1 cellular context compared by ENCODE assay signal in genomic region chr7:128409435-128410091, GRCh38.
TF ChIP-seq lines count a peak whose summit lies in the region.

Gene IMPDH1, minus strand, starts transcription at chr7:128409982. Its CDS starts 81 bp downstream, at chr7:128409901.

TF ChIP-seq in HepG2, 621 proteins besides CTCF, POLR2A, EP300 and RAD21 (continued from another document and continues in another):
- TF ChIP-seq, protein P1, sequence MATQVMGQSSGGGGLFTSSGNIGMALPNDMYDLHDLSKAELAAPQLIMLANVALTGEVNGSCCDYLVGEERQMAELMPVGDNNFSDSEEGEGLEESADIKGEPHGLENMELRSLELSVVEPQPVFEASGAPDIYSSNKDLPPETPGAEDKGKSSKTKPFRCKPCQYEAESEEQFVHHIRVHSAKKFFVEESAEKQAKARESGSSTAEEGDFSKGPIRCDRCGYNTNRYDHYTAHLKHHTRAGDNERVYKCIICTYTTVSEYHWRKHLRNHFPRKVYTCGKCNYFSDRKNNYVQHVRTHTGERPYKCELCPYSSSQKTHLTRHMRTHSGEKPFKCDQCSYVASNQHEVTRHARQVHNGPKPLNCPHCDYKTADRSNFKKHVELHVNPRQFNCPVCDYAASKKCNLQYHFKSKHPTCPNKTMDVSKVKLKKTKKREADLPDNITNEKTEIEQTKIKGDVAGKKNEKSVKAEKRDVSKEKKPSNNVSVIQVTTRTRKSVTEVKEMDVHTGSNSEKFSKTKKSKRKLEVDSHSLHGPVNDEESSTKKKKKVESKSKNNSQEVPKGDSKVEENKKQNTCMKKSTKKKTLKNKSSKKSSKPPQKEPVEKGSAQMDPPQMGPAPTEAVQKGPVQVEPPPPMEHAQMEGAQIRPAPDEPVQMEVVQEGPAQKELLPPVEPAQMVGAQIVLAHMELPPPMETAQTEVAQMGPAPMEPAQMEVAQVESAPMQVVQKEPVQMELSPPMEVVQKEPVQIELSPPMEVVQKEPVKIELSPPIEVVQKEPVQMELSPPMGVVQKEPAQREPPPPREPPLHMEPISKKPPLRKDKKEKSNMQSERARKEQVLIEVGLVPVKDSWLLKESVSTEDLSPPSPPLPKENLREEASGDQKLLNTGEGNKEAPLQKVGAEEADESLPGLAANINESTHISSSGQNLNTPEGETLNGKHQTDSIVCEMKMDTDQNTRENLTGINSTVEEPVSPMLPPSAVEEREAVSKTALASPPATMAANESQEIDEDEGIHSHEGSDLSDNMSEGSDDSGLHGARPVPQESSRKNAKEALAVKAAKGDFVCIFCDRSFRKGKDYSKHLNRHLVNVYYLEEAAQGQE (IDR thresholded peaks at IDR 0.05; ENCODE audit: borderline replicate concordance in 1 of 2, low read depth in 1 of 2, low read length in 2 of 2): no peak
- TF ChIP-seq PRPF4 (IDR thresholded peaks at IDR 0.05; ENCODE audit: low read depth, low read length, poor library complexity, severe bottlenecking) (no peak), ZNF776 (CRISPR knock-in tag; IDR thresholded peaks at IDR 0.05) (no peak), ZNF180 (CRISPR knock-in tag; IDR thresholded peaks at IDR 0.05; ENCODE audit: borderline replicate concordance, low read depth) (no peak), ATRX (CRISPR knock-in tag; IDR thresholded peaks at IDR 0.05; ENCODE audit: borderline replicate concordance) (no peak), ZNF547 (CRISPR knock-in tag; IDR thresholded peaks at IDR 0.05) (peak; percentile 69), TCF12 (IDR thresholded peaks at IDR 0.05) (no peak), TCF12 (CRISPR knock-in tag; IDR thresholded peaks at IDR 0.05) (peak; percentile 75; the same call in 1 of the 2 replicates), HCFC1 (IDR thresholded peaks at IDR 0.05; ENCODE audit: low read depth, low read length) (no peak), U2AF2 (IDR thresholded peaks at IDR 0.05; ENCODE audit: low read depth, low read length) (no peak), EZH2 (conservative IDR thresholded peaks at IDR 0.05; ENCODE audit: low read depth, low read length) (no peak), ZNF12 (CRISPR knock-in tag; IDR thresholded peaks at IDR 0.05) (no peak), KLF16 (CRISPR knock-in tag; IDR thresholded peaks at IDR 0.05) (no peak), ZNF20 (CRISPR knock-in tag; IDR thresholded peaks at IDR 0.05) (no peak), HNF4G (IDR thresholded peaks at IDR 0.05; ENCODE audit: borderline replicate concordance, low read depth, low read length) (no peak), HNF4G (CRISPR knock-in tag; IDR thresholded peaks at IDR 0.05; ENCODE audit: borderline replicate concordance, low read depth) (no peak), ZNF879 (CRISPR knock-in tag; IDR thresholded peaks at IDR 0.05) (no peak), ZNF614 (CRISPR knock-in tag; IDR thresholded peaks at IDR 0.05; ENCODE audit: borderline replicate concordance) (no peak), ZNF775 (CRISPR knock-in tag; IDR thresholded peaks at IDR 0.05; ENCODE audit: borderline replicate concordance) (no peak), GTF3A (CRISPR knock-in tag; conservative IDR thresholded peaks at IDR 0.05) (no peak), ZSCAN20 (CRISPR knock-in tag; IDR thresholded peaks at IDR 0.05; ENCODE audit: borderline replicate concordance) (peak; percentile 40; the same call in 1 of the 2 replicates), MTA3 (CRISPR knock-in tag; IDR thresholded peaks at IDR 0.05) (no peak), KLF11 (CRISPR knock-in tag; IDR thresholded peaks at IDR 0.05) (no peak), ZSCAN12 (CRISPR knock-in tag; IDR thresholded peaks at IDR 0.05) (no peak), RELA (CRISPR knock-in tag; IDR thresholded peaks at IDR 0.05) (no peak), NFATC3 (CRISPR knock-in tag; IDR thresholded peaks at IDR 0.05) (no peak), ZNF747 (CRISPR knock-in tag; IDR thresholded peaks at IDR 0.05; ENCODE audit: borderline replicate concordance) (peak; percentile 55; the same call in 1 of the 2 replicates), SRSF9 (IDR thresholded peaks at IDR 0.05; ENCODE audit: borderline replicate concordance, insufficient read depth, low read depth, low read length, poor library complexity, severe bottlenecking) (no peak), SMARCC2 (IDR thresholded peaks at IDR 0.05) (no peak), PHF21A (CRISPR knock-in tag; IDR thresholded peaks at IDR 0.05) (no peak), TFE3 (CRISPR knock-in tag; IDR thresholded peaks at IDR 0.05) (no peak), ZNF337 (CRISPR knock-in tag; IDR thresholded peaks at IDR 0.05; ENCODE audit: borderline replicate concordance, low read depth) (0 out of 2 replicates have a peak, but pooled peaks have one; percentile 59)
- TF ChIP-seq, protein P2, sequence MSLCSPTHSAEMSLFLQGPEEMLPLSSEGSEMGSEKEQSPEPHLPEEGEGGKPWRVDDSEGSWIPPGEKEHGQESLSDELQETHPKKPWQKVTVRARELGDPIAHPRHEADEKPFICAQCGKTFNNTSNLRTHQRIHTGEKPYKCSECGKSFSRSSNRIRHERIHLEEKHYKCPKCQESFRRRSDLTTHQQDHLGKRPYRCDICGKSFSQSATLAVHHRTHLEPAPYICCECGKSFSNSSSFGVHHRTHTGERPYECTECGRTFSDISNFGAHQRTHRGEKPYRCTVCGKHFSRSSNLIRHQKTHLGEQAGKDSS (CRISPR knock-in tag; IDR thresholded peaks at IDR 0.05; ENCODE audit: borderline replicate concordance, low read depth): no peak
- TF ChIP-seq, protein P3, sequence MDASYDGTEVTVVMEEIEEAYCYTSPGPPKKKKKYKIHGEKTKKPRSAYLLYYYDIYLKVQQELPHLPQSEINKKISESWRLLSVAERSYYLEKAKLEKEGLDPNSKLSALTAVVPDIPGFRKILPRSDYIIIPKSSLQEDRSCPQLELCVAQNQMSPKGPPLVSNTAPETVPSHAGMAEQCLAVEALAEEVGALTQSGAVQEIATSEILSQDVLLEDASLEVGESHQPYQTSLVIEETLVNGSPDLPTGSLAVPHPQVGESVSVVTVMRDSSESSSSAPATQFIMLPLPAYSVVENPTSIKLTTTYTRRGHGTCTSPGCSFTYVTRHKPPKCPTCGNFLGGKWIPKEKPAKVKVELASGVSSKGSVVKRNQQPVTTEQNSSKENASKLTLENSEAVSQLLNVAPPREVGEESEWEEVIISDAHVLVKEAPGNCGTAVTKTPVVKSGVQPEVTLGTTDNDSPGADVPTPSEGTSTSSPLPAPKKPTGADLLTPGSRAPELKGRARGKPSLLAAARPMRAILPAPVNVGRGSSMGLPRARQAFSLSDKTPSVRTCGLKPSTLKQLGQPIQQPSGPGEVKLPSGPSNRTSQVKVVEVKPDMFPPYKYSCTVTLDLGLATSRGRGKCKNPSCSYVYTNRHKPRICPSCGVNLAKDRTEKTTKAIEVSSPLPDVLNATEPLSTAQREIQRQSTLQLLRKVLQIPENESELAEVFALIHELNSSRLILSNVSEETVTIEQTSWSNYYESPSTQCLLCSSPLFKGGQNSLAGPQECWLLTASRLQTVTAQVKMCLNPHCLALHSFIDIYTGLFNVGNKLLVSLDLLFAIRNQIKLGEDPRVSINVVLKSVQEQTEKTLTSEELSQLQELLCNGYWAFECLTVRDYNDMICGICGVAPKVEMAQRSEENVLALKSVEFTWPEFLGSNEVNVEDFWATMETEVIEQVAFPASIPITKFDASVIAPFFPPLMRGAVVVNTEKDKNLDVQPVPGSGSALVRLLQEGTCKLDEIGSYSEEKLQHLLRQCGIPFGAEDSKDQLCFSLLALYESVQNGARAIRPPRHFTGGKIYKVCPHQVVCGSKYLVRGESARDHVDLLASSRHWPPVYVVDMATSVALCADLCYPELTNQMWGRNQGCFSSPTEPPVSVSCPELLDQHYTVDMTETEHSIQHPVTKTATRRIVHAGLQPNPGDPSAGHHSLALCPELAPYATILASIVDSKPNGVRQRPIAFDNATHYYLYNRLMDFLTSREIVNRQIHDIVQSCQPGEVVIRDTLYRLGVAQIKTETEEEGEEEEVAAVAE (CRISPR knock-in tag; IDR thresholded peaks at IDR 0.05; ENCODE audit: borderline replicate concordance): no peak
- TF ChIP-seq, protein P4, sequence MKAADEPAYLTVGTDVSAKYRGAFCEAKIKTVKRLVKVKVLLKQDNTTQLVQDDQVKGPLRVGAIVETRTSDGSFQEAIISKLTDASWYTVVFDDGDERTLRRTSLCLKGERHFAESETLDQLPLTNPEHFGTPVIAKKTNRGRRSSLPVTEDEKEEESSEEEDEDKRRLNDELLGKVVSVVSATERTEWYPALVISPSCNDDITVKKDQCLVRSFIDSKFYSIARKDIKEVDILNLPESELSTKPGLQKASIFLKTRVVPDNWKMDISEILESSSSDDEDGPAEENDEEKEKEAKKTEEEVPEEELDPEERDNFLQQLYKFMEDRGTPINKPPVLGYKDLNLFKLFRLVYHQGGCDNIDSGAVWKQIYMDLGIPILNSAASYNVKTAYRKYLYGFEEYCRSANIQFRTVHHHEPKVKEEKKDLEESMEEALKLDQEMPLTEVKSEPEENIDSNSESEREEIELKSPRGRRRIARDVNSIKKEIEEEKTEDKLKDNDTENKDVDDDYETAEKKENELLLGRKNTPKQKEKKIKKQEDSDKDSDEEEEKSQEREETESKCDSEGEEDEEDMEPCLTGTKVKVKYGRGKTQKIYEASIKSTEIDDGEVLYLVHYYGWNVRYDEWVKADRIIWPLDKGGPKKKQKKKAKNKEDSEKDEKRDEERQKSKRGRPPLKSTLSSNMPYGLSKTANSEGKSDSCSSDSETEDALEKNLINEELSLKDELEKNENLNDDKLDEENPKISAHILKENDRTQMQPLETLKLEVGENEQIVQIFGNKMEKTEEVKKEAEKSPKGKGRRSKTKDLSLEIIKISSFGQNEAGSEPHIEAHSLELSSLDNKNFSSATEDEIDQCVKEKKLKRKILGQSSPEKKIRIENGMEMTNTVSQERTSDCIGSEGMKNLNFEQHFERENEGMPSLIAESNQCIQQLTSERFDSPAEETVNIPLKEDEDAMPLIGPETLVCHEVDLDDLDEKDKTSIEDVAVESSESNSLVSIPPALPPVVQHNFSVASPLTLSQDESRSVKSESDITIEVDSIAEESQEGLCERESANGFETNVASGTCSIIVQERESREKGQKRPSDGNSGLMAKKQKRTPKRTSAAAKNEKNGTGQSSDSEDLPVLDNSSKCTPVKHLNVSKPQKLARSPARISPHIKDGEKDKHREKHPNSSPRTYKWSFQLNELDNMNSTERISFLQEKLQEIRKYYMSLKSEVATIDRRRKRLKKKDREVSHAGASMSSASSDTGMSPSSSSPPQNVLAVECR (CRISPR knock-in tag; IDR thresholded peaks at IDR 0.05; ENCODE audit: borderline replicate concordance): peak; percentile 41; the same call in 1 of the 2 replicates
- TF ChIP-seq, protein P5, sequence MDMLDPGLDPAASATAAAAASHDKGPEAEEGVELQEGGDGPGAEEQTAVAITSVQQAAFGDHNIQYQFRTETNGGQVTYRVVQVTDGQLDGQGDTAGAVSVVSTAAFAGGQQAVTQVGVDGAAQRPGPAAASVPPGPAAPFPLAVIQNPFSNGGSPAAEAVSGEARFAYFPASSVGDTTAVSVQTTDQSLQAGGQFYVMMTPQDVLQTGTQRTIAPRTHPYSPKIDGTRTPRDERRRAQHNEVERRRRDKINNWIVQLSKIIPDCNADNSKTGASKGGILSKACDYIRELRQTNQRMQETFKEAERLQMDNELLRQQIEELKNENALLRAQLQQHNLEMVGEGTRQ (IDR thresholded peaks at IDR 0.05; ENCODE audit: low read depth, low read length): no peak
- TF ChIP-seq, protein P5 (CRISPR knock-in tag; IDR thresholded peaks at IDR 0.05; ENCODE audit: borderline replicate concordance): no peak
- TF ChIP-seq, protein P6, sequence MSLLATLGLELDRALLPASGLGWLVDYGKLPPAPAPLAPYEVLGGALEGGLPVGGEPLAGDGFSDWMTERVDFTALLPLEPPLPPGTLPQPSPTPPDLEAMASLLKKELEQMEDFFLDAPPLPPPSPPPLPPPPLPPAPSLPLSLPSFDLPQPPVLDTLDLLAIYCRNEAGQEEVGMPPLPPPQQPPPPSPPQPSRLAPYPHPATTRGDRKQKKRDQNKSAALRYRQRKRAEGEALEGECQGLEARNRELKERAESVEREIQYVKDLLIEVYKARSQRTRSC (CRISPR knock-in tag; IDR thresholded peaks at IDR 0.05; ENCODE audit: low read depth): no peak
- TF ChIP-seq, protein P7, sequence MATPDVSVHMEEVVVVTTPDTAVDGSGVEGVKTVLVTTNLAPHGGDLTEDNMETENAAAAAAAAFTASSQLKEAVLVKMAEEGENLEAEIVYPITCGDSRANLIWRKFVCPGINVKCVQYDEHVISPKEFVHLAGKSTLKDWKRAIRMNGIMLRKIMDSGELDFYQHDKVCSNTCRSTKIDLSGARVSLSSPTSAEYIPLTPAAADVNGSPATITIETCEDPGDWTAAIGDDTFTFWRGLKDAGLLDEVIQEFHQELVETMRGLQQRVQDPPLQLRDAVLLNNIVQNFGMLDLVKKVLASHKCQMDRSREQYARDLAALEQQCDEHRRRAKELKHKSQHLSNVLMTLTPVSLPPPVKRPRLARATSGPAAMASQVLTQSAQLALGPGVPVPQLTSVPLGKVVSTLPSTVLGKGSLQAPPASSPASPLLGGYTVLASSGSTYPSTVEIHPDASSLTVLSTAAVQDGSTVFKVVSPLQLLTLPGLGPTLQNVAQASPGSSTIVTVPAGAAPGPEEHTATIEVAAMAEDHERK (CRISPR knock-in tag; IDR thresholded peaks at IDR 0.05; ENCODE audit: low read depth): no peak
